In the genomic region with DNA sequence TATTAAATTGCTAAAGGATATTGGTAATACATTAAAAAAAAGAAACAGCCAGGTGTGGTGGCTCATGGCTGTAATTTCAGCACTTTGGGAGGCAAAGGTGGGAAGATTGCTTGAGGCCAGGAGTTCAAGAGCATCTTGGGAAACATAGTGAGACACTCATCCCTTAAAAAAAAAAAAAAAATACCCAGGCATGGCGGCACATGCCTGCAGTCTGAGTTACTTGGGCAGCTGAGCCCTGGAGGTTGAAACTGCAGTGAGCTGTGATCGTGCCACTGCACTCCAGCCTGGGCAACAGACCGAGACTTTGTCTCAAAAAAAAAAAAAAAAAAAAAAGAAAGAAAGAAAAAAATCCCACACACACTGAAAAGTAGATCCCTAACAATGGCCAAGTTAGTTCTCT, we compare ENCODE assay signal across 27 cellular contexts. TPM values are rescaled to one million over a fixed set of nuclear protein-coding genes. Genes with fewer than 3 reads are reported as not detected.
DNase-seq lines count a peak whose midpoint lies in the region; ATAC-seq, FAIRE-seq and TF ChIP-seq lines count a peak whose summit lies in the region.
"Had no signal": no experiment of that assay in that cellular context is flagged by ENCODE, and none has a peak within 500 bp of the region (broad histone marks: within the 10 kb centered on the region; RNA-seq: fewer than 3 reads in every experiment).

No MANE protein-coding gene starts in this region.

- H3K36me3 Mint-ChIP-seq in MCF 10A (ENCODE audit: insufficient read depth, unreplicated experiment), result no peaks in the 10 kb centered on the region
- H3K36me3 Mint-ChIP-seq in immature natural killer cell, result peaks cover 0 to 3% (median 0%) of the 10 kb centered on the region in 3 donors

- H3K4me3 Mint-ChIP-seq in MCF 10A (ENCODE audit: unreplicated experiment) (no peak overlapping the region), immature natural killer cell (no peak overlapping the region)
- H3K4me3 Mint-ChIP-seq: B cell, GM23338, H9 had no signal

- TF ChIP-seq CTCF in mammary epithelial cell (conservative IDR thresholded peaks at IDR 0.05 in 1 of 2, IDR thresholded peaks at IDR 0.05 in 1 of 2; ENCODE audit: extremely low read depth in 1 of 2, insufficient read depth in 1 of 2, low read depth in 1 of 2, low read length in 2 of 2), result no peak
- TF ChIP-seq CTCF in MCF 10A (IDR thresholded peaks at IDR 0.05; ENCODE audit: unreplicated experiment), result no peak
- TF ChIP-seq CTCF in keratinocyte (optimal IDR thresholded peaks at IDR 0.05 in 1 of 3, IDR thresholded peaks at IDR 0.05 in 1 of 3, conservative IDR thresholded peaks at IDR 0.05 in 1 of 3; ENCODE audit: extremely low read depth in 1 of 3, insufficient read depth in 2 of 3, low read length in 3 of 3), result no peak

- BruUV-seq in mammary epithelial cell (replicated peaks; lab: Mats Ljungman, UMichigan) (no TSS peak), MCF 10A (replicated peaks; lab: Mats Ljungman, UMichigan) (no TSS peak)

- H3K36me3 ChIP-seq in mammary epithelial cell (ENCODE audit: insufficient read depth, low read length), result no peaks in the 10 kb centered on the region
- peaks cover 5 to 7% of the 10 kb centered on the region in 2 experiments for H3K36me3 ChIP-seq in keratinocyte (ENCODE audit: control insufficient read depth in 2 of 2, extremely low read depth in 1 of 2, insufficient read depth in 2 of 2, low read length in 2 of 2)
- H3K36me3 ChIP-seq: SJCRH30 had no signal

- H3K9me3 ChIP-seq in mammary epithelial cell (replicated peaks; ENCODE audit: insufficient read depth, low read length) (no peaks in the 10 kb centered on the region), keratinocyte (ENCODE audit: control insufficient read depth, low read depth, low read length) (no peaks in the 10 kb centered on the region)
- H3K9me3 ChIP-seq: SJCRH30 had no signal

- H3K79me2 ChIP-seq in mammary epithelial cell (ENCODE audit: insufficient read depth, low read length) (no peaks in the 10 kb centered on the region), keratinocyte (ENCODE audit: control insufficient read depth, insufficient read depth, low read length) (no peaks in the 10 kb centered on the region)

- H3K4me2 ChIP-seq in mammary epithelial cell (ENCODE audit: insufficient read depth, low read depth, low read length) (peak overlapping the region; percentile 41), keratinocyte (ENCODE audit: control insufficient read depth, extremely low read depth, insufficient read depth, low read depth, low read length) (peak overlapping the region; percentile 6)
- H3K4me2 ChIP-seq: GM23338 had no signal

- no peak for FAIRE-seq in keratinocyte (lab: Jason Lieb, UNC)
- FAIRE-seq: GM12892, HTR-8/SVneo, K562 had no signal

- intact Hi-C loops in mammary epithelial cell (cut with micrococcal nuclease), result loop anchor here (10.0 kb wide), 1 partner anchor 247 kb away; no protein-coding TSS in a partner anchor
- intact Hi-C loops in MCF 10A (cut with micrococcal nuclease), result no loop called here

- H3K27ac Mint-ChIP-seq in MCF 10A (ENCODE audit: low read depth, unreplicated experiment) (no peak overlapping the region), immature natural killer cell (no peak overlapping the region)
- H3K27ac Mint-ChIP-seq: B cell, H9 had no signal

- DNase-seq in mammary epithelial cell, result peak; percentile 79
- DNase-seq in MCF 10A (ENCODE audit: unreplicated experiment), result no peak
- DNase-seq in epithelial cell of prostate (ENCODE audit: low read depth, low spot score), result peak; percentile 24
- peak; percentile 13 for DNase-seq in keratinocyte (ENCODE audit: low read depth, low spot score)
- DNase-seq in immature natural killer cell, result no peak
- no peak for DNase-seq in erythroblast (lab: John Stamatoyannopoulos, UW)
- DNase-seq: DMS153, DND-41, H9, Kasumi-1, MM.1S, NCI-H1417, NCI-H1694, NCI-H2029 treated with DMSO at 0.1 percent for 48 hours, NCI-H2227 treated with DMSO at 0.1 percent for 48 hours, SJCRH30 had no signal

- H2AFZ ChIP-seq in mammary epithelial cell (ENCODE audit: low read depth, low read length) (peak overlapping the region; percentile 39), keratinocyte (ENCODE audit: control insufficient read depth, low read length) (peak overlapping the region; percentile 33)
- H2AFZ ChIP-seq: GM23338 had no signal

- H3K27ac ChIP-seq in mammary epithelial cell (ENCODE audit: insufficient read depth, low read depth, low read length) (peak overlapping the region; percentile 58), epithelial cell of prostate (peak overlapping the region; percentile 34), keratinocyte (ENCODE audit: control insufficient read depth, insufficient read depth, low read length) (peak overlapping the region; percentile 50)
- H3K27ac ChIP-seq: 22Rv1, C4-2B, SJCRH30 had no signal

- POLR2A ChIA-PET in MCF 10A (lab: Yijun Ruan, JAX), result no interaction called here

- no peak for TF ChIP-seq POLR2A in erythroblast (IDR thresholded peaks at IDR 0.05; ENCODE audit: low read length)

- dilution Hi-C loops in mammary epithelial cell (cut with HindIII; ENCODE audit: low sequenced_read_pairs), result no loop called here
- dilution Hi-C loops in keratinocyte (cut with MboI; ENCODE audit: extremely low pct_ligation_motif_present, low sequenced_read_pairs), result no loop called here

- H3K27me3 ChIP-seq in mammary epithelial cell (ENCODE audit: insufficient read depth, low read length) (no peaks in the 10 kb centered on the region), keratinocyte (ENCODE audit: control insufficient read depth, extremely low read depth, insufficient read depth, low read length) (no peaks in the 10 kb centered on the region)
- H3K27me3 ChIP-seq: SJCRH30 had no signal

- ATAC-seq in HG02885 (IDR thresholded peaks at IDR 0.05; ENCODE audit: poor library complexity, unreplicated experiment) (no peak), GM19455 (IDR thresholded peaks at IDR 0.05; ENCODE audit: unreplicated experiment) (no peak)
- ATAC-seq: GM23338, K562, Panc1, Right ventricle myocardium inferior had no signal

- H3K4me1 Mint-ChIP-seq in MCF 10A (ENCODE audit: insufficient read depth, unreplicated experiment) (no peaks in the 10 kb centered on the region), immature natural killer cell (no peaks in the 10 kb centered on the region)

- CTCF ChIA-PET in mammary epithelial cell (lab: Charles Lee; ENCODE audit: low non-redundant PET) (no interaction called here), MCF 10A (lab: Yijun Ruan, JAX) (interaction anchor here (2.9 kb wide), 1 partner anchor 16 kb away, joined by 11 read pairs; no protein-coding TSS in a partner anchor)

- no peaks in the 10 kb centered on the region for H3K9me3 Mint-ChIP-seq in MCF 10A (ENCODE audit: unreplicated experiment)
- H3K9me3 Mint-ChIP-seq in immature natural killer cell, result peaks cover 0 to 2% (median 0%) of the 10 kb centered on the region in 6 donors
- H3K9me3 Mint-ChIP-seq: GM23338, H9 had no signal

- 0% methylated on average over 3 of the region's 3 CpGs for WGBS in mammary epithelial cell (ENCODE audit: low coverage, missing lambda C conversion rate)

- H3K4me1 ChIP-seq in mammary epithelial cell (ENCODE audit: insufficient read depth, low read length) (peaks cover 5% of the 10 kb centered on the region), keratinocyte (ENCODE audit: control insufficient read depth, extremely low read depth, insufficient read depth, low read length) (peaks cover 7% of the 10 kb centered on the region)
- H3K4me1 ChIP-seq: SJCRH30 had no signal

- H4K20me1 ChIP-seq in mammary epithelial cell (ENCODE audit: insufficient read depth, low read length) (no peaks in the 10 kb centered on the region), keratinocyte (ENCODE audit: control insufficient read depth, extremely low read depth, insufficient read depth, low read length) (no peaks in the 10 kb centered on the region)

- no peaks in the 10 kb centered on the region for H3K9me1 ChIP-seq in keratinocyte (ENCODE audit: control insufficient read depth, extremely low read depth, insufficient read depth, low read length)

- H3K4me3 ChIP-seq in mammary epithelial cell (replicated peaks in 1 of 3; ENCODE audit: insufficient read depth in 1 of 3, low read depth in 2 of 3, low read length in 3 of 3) (no peak overlapping the region), keratinocyte (ENCODE audit: control insufficient read depth in 2 of 3, extremely low read depth in 1 of 3, insufficient read depth in 2 of 3, low read depth in 1 of 3, low read length in 3 of 3) (no peak overlapping the region)
- H3K4me3 ChIP-seq: GM23338, K562, SJCRH30 had no signal

- in situ Hi-C loops in mammary epithelial cell (cut with MboI; ENCODE audit: low sequenced_read_pairs in 2 of 2), result loop anchor here in 1 of 2 donors (25.0 kb wide), 1 partner anchor 430 kb away; no protein-coding TSS in a partner anchor

- H3K9ac ChIP-seq in mammary epithelial cell (ENCODE audit: insufficient read depth, low read length) (no peak overlapping the region), keratinocyte (ENCODE audit: control insufficient read depth, extremely low read depth, insufficient read depth, low read length) (no peak overlapping the region)

- H3K27me3 Mint-ChIP-seq in MCF 10A (ENCODE audit: insufficient read depth, unreplicated experiment) (no peaks in the 10 kb centered on the region), immature natural killer cell (ENCODE audit: low read depth in 3 of 3) (no peaks in the 10 kb centered on the region)
- H3K27me3 Mint-ChIP-seq: B cell had no signal

RNA-seq across cellular contexts. Expression of a gene that starts 59.7 kb away (rescaled TPM):
- total RNA-seq in mammary epithelial cell, result 1 to 10 TPM; 3.0 to 3.2 TPM
- polyA plus RNA-seq in mammary epithelial cell, result 0.51 TPM
- not detected for polyA minus RNA-seq in mammary epithelial cell
- total RNA-seq in MCF 10A (2022), result 0.02 and 0.14 TPM in 2 replicates
- polyA plus RNA-seq in keratinocyte, result 9.6 to 16.4 TPM (median 11.3 TPM) in 3 replicates
- 11.0 TPM for polyA plus RNA-seq in keratinocyte (2011; ENCODE audit: low read depth)
- 5.1 and 12.4 TPM in 2 replicates for polyA plus RNA-seq in keratinocyte (2011; cell fraction: cytosol; rRNA removed)
- polyA plus RNA-seq in keratinocyte (2011; cell fraction: nucleus; rRNA removed), result 13.1 and 17.2 TPM in 2 replicates
- polyA plus RNA-seq in keratinocyte (2012; ENCODE audit: low replicate concordance), result 11.0 and 14.0 TPM in 2 replicates
- 11.1 to 54.0 TPM (median 28.9 TPM) in 3 replicates for polyA minus RNA-seq in keratinocyte
- 20.0 TPM for polyA minus RNA-seq in keratinocyte (2011; cell fraction: cytosol; rRNA and poly(A)+ RNA removed)
- 40.9 and 87.0 TPM in 2 replicates for polyA minus RNA-seq in keratinocyte (2011; cell fraction: nucleus; rRNA and poly(A)+ RNA removed)
- polyA plus RNA-seq in immature natural killer cell, result 1 to 10 TPM in 1 of 3 donors, under 1 TPM in 1, not detected in 1; 0.03 to 1.6 TPM

Comparison
In these comparisons a context has a peak if more than half of its experiments do, and no peak if none do; other contexts are left out.
1. DNase-seq: peak in mammary epithelial cell (single experiment), epithelial cell of prostate (single experiment) and keratinocyte (single experiment); none in MCF 10A (single experiment), immature natural killer cell (0 of 3) and erythroblast (0 of 2).
2. Peak in every context shown above with its lines, with median percentiles within 50 percentile points of each other: H3K27ac ChIP-seq.